1 cellular context compared by ENCODE assay signal in genomic region chr1:22563671-22564612, GRCh38.
TF ChIP-seq lines count a peak whose summit lies in the region.

No MANE protein-coding gene starts in this region.

TF ChIP-seq in WTC11, 78 proteins besides CTCF, POLR2A, EP300 and RAD21:
- TF ChIP-seq FOXP1 (CRISPR knock-in tag; IDR thresholded peaks at IDR 0.05; ENCODE audit: borderline replicate concordance) (no peak), JUN (CRISPR knock-in tag; IDR thresholded peaks at IDR 0.05) (no peak), KAT7 (CRISPR knock-in tag; IDR thresholded peaks at IDR 0.05; ENCODE audit: borderline replicate concordance) (no peak), ZMAT4 (CRISPR knock-in tag; IDR thresholded peaks at IDR 0.05) (no peak), MAX (CRISPR knock-in tag; IDR thresholded peaks at IDR 0.05) (no peak), PREB (CRISPR knock-in tag; IDR thresholded peaks at IDR 0.05; ENCODE audit: borderline replicate concordance) (no peak), ZNF671 (CRISPR knock-in tag; IDR thresholded peaks at IDR 0.05) (no peak), PRRX2 (CRISPR knock-in tag; IDR thresholded peaks at IDR 0.05) (no peak), ZNF232 (CRISPR knock-in tag; IDR thresholded peaks at IDR 0.05) (no peak), SMAD4 (CRISPR knock-in tag; IDR thresholded peaks at IDR 0.05) (no peak), EMX1 (CRISPR knock-in tag; IDR thresholded peaks at IDR 0.05) (no peak), ZNF512 (CRISPR knock-in tag; IDR thresholded peaks at IDR 0.05; ENCODE audit: borderline replicate concordance) (no peak)
